ENCODE assay signal across 10 cellular contexts in genomic region chr15:78696436-78696835, GRCh38. TPM values are rescaled to one million over a fixed set of nuclear protein-coding genes. Genes with fewer than 3 reads are reported as not detected.
"Had no signal": no experiment of that assay in that cellular context is flagged by ENCODE, and none has a peak within 500 bp of the region (broad histone marks: within the 10 kb centered on the region; RNA-seq: fewer than 3 reads in every experiment).

No MANE protein-coding gene starts in this region.

- H3K4me2 ChIP-seq: KMS-11 had no signal

- H3K27ac ChIP-seq: HL-60, KMS-11 had no signal

- H3K9ac ChIP-seq: KMS-11 had no signal

- FAIRE-seq: HTR-8/SVneo had no signal

- DNase-seq: IMR-90, KBM-7, KG1 had no signal

- H3K4me3 ChIP-seq: K562 had no signal

RNA-seq across cellular contexts. Expression of gene CHRNB4, which starts 55.4 kb away (rescaled TPM):
- total RNA-seq: HT-29, HT1080, IMR-90 had no signal
- polyA plus RNA-seq: IgD-negative memory B cell, IMR-90 had no signal
